Comparison of ENCODE assay signal across 9 cellular contexts in the genomic region with DNA sequence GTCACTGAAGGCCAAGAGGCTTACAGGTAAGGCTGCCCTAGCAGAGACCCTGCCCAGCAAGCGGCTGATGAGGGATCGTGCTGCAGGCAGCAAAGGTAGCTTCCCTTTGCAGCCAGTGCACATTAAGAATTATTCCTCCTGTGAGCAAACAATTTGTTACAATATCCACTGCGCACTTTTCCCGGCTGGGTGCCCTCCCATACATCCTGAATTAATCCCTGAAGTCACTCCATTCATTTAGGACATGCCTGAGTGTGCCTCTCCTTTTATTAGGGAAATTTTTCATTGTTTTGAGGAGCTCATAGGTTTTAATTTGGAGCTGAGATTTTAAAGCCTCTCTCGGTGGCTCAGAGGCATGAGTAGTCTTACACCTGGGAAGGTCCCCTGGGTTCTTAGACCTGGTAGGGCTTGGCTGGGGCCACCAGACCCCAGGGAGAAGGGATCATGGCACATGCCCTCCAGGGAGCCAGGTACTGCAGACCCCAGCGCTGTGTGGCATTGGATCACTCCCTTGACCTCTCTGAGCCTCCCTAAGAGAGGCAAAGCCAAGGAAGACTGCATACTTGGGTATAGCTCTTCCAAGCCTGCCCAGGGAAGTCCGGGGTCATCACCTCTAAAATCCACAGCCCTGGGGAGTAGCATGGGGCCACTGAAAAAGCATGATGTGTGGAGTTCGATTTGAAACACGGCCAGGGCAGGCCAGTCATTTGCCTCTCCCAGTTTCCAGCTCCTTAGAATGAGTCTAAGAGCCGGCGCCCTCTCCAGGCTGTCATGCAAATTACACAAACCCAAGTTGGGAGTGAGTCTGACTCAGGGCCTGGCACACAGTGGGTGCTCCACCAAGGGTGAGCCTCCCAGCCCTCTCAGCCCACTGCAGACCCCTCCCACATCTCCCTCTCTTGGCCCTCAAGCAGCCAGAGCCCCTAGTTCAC.
DNase-seq lines count a peak whose midpoint lies in the region; ATAC-seq and TF ChIP-seq lines count a peak whose summit lies in the region.
"Had no signal": no experiment of that assay in that cellular context is flagged by ENCODE, and none has a peak within 500 bp of the region (broad histone marks: within the 10 kb centered on the region; RNA-seq: fewer than 3 reads in every experiment).

No MANE protein-coding gene starts in this region.

- no peaks in the 10 kb centered on the region for H4K20me1 ChIP-seq in GM23248 (ENCODE audit: insufficient read depth)

- no peaks in the 10 kb centered on the region for H3K9me3 ChIP-seq in GM23248 (ENCODE audit: low read depth)
- H3K9me3 ChIP-seq in RWPE2 (ENCODE audit: severe bottlenecking) = no peaks in the 10 kb centered on the region

- peak; percentile 33 for TF ChIP-seq CTCF in RWPE2 (IDR thresholded peaks at IDR 0.05; ENCODE audit: poor library complexity, severe bottlenecking)

- H3K4me3 ChIP-seq in GM23248 (no peak overlapping the region), RWPE2 (ENCODE audit: severe bottlenecking) (no peak overlapping the region)

- no peak overlapping the region for H3K9ac ChIP-seq in GM23248

- ATAC-seq in RWPE2 (ENCODE audit: low read depth) (no peak), GM19328 (IDR thresholded peaks at IDR 0.05; ENCODE audit: unreplicated experiment) (no peak), HG03442 (IDR thresholded peaks at IDR 0.05; ENCODE audit: unreplicated experiment) (no peak)
- no peak for ATAC-seq in naive thymus-derived CD8-positive, alpha-beta T cell

- no peak overlapping the region for H3K4me2 ChIP-seq in GM23248 (ENCODE audit: unreplicated experiment)

- no peak overlapping the region for H2AFZ ChIP-seq in GM23248

- WGBS in GM23248 (ENCODE audit: low coverage in 1 of 2, low lambda C conversion rate in 2 of 2, missing lambda C conversion rate in 2 of 2), 2 experiments = 48 to 49% methylated on average over 11 of the region's 11 CpGs

- H3K79me2 ChIP-seq in GM23248 (ENCODE audit: insufficient read depth) = no peaks in the 10 kb centered on the region

- no peaks in the 10 kb centered on the region for H3K4me1 ChIP-seq in GM23248 (ENCODE audit: insufficient read depth)
- no peaks in the 10 kb centered on the region for H3K4me1 ChIP-seq in RWPE2 (ENCODE audit: insufficient read depth, poor library complexity, severe bottlenecking)

- H3K27me3 ChIP-seq in GM23248 (replicated peaks; ENCODE audit: insufficient read depth) (peaks cover 5% of the 10 kb centered on the region; the same call in 1 of the 2 replicates), RWPE2 (ENCODE audit: insufficient read depth, poor library complexity, severe bottlenecking) (no peaks in the 10 kb centered on the region)

- H3K27me3 Mint-ChIP-seq in naive thymus-derived CD8-positive, alpha-beta T cell = peaks cover 5 to 22% (median 7%) of the 10 kb centered on the region in 5 donors

- DNase-seq in COLO829 (ENCODE audit: low spot score) = peak; percentile 28
- DNase-seq in GM23248 = peak; percentile 61
- DNase-seq in RWPE2 (ENCODE audit: low spot score) = no peak
- peak; percentile 54 for DNase-seq in hepatic stellate cell (ENCODE audit: low spot score)
- DNase-seq in naive thymus-derived CD8-positive, alpha-beta T cell = no peak
- DNase-seq in epidermal melanocyte (ENCODE audit: insufficient read length, low spot score) = no peak

- no peak overlapping the region for H3K27ac ChIP-seq in GM23248
- no peak overlapping the region for H3K27ac ChIP-seq in RWPE2 (ENCODE audit: poor library complexity, severe bottlenecking)

- no peaks in the 10 kb centered on the region for H3K4me1 Mint-ChIP-seq in naive thymus-derived CD8-positive, alpha-beta T cell

- H3K4me3 Mint-ChIP-seq in naive thymus-derived CD8-positive, alpha-beta T cell = no peak overlapping the region
- H3K4me3 Mint-ChIP-seq: dendritic cell treated with granulocyte-macrophage colony-stimulating factor and Interleukin-4, amounts not matched to agents 40 ng/mL and 50 ng/mL, for 4 days had no signal

- no peak overlapping the region for H3K27ac Mint-ChIP-seq in naive thymus-derived CD8-positive, alpha-beta T cell
- H3K27ac Mint-ChIP-seq: dendritic cell treated with granulocyte-macrophage colony-stimulating factor and Interleukin-4, amounts not matched to agents 40 ng/mL and 50 ng/mL, for 4 days had no signal

- POLR2A ChIA-PET in naive thymus-derived CD8-positive, alpha-beta T cell (lab: Charles Lee) = no interaction called here

- H3K9me3 Mint-ChIP-seq in naive thymus-derived CD8-positive, alpha-beta T cell = peaks cover 0 to 13% (median 7%) of the 10 kb centered on the region in 9 donors
- H3K9me3 Mint-ChIP-seq: dendritic cell treated with granulocyte-macrophage colony-stimulating factor and Interleukin-4, amounts not matched to agents 40 ng/mL and 50 ng/mL, for 4 days had no signal

- no peaks in the 10 kb centered on the region for H3K9me2 ChIP-seq in GM23248 (ENCODE audit: insufficient read depth)

- H3K36me3 ChIP-seq in GM23248 (ENCODE audit: low read depth) = no peaks in the 10 kb centered on the region
- no peaks in the 10 kb centered on the region for H3K36me3 ChIP-seq in RWPE2 (ENCODE audit: low read depth)

- in situ Hi-C loops in GM23248 (cut with MboI) = no loop called here

- H3K36me3 Mint-ChIP-seq in naive thymus-derived CD8-positive, alpha-beta T cell = peaks cover 0 to 5% (median 0%) of the 10 kb centered on the region in 3 donors

- no peaks in the 10 kb centered on the region for H3F3A ChIP-seq in GM23248 (ENCODE audit: insufficient read depth)

Comparison
In these comparisons a context has a peak if more than half of its experiments do, and no peak if none do; other contexts are left out.
1. DNase-seq: peak in COLO829 (single experiment), GM23248 (single experiment) and hepatic stellate cell (single experiment); none in RWPE2 (single experiment), naive thymus-derived CD8-positive, alpha-beta T cell (0 of 10) and epidermal melanocyte (single experiment).